Comparison of ENCODE assay signal across 11 cellular contexts in the genomic region with DNA sequence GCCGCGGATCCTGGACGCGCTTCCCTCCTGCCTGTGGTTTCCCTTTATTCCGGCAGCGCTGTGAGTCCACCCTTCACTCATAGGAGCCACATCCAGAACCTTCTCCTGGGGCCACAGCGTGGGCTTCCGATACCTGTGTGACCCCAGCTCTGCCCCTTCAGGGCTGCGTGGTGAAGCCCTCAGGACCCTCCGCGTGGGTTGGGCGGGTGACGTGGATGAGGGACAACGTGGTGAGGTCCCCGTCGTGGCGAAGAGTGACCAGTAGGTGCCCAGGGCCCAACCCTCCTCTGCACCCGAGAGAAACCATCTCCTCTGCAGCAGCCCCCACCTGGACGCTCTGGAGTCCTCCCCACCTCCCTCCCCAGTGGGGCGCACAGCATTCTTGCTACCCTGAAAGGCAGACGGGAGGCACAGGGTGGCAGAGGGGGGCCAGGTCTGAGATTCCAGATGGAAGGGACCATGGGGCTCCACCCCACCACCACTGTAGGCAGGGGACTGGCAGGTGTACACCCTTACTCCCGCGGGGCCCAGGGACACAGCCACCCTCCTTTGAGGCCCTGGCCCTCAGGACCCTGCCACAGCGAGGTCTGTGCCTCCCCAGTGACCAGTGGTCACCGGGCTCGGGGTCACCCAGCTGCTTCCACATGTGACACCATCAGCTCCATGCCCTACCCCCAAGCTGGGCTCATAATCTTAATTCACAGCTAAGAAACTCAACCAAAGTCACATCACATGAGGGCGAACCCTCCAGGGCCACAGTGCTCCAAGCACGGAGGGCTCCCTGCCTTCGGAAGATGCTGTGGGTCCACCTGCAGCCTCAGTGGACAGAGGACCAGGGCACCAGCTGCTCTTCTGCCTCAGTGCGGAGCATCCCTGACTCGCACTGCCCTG. TPM values are rescaled to one million over a fixed set of nuclear protein-coding genes. Genes with fewer than 3 reads are reported as not detected.
DNase-seq lines count a peak whose midpoint lies in the region; ATAC-seq and TF ChIP-seq lines count a peak whose summit lies in the region.
"Had no signal": no experiment of that assay in that cellular context is flagged by ENCODE, and none has a peak within 500 bp of the region (broad histone marks: within the 10 kb centered on the region; RNA-seq: fewer than 3 reads in every experiment).

No MANE protein-coding gene starts in this region.

- H3K4me3 Mint-ChIP-seq in Calu3 (ENCODE audit: low read depth, unreplicated experiment) (peak overlapping the region; percentile 54), brain (peak overlapping the region in 4 of 5 experiments; percentile 43 to 82 (median 78)), nephron (peak overlapping the region; percentile 69 to 86 (median 82)), progenitor cell of endocrine pancreas (ENCODE audit: low read depth) (no peak overlapping the region)

- H3K9me3 Mint-ChIP-seq in Calu3 (ENCODE audit: low read depth, unreplicated experiment) (no peaks in the 10 kb centered on the region), brain (peaks cover 0 to 4% (median 0%) of the 10 kb centered on the region in 5 experiments), nephron (no peaks in the 10 kb centered on the region), progenitor cell of endocrine pancreas (ENCODE audit: low read depth) (no peaks in the 10 kb centered on the region)

- H3K4me1 Mint-ChIP-seq in Calu3 (ENCODE audit: low read depth, unreplicated experiment) = peaks cover 16% of the 10 kb centered on the region
- peaks cover 19% of the 10 kb centered on the region for H3K4me1 Mint-ChIP-seq in brain
- H3K4me1 Mint-ChIP-seq in nephron = peaks cover 13% of the 10 kb centered on the region
- H3K4me1 Mint-ChIP-seq in progenitor cell of endocrine pancreas (ENCODE audit: low read depth) = peaks cover 10% of the 10 kb centered on the region

- no peak overlapping the region for H3K27ac ChIP-seq in BLaER1

- H3K9ac ChIP-seq in BLaER1 = no peak overlapping the region

- H3K27ac Mint-ChIP-seq in Calu3 (ENCODE audit: unreplicated experiment) = no peak overlapping the region
- H3K27ac Mint-ChIP-seq in brain = no peak overlapping the region
- no peak overlapping the region for H3K27ac Mint-ChIP-seq in nephron
- H3K27ac Mint-ChIP-seq in progenitor cell of endocrine pancreas = no peak overlapping the region

- H3K9me3 ChIP-seq in BLaER1 = no peaks in the 10 kb centered on the region
- H3K9me3 ChIP-seq in HAP-1 = no peaks in the 10 kb centered on the region

- H3K27me3 Mint-ChIP-seq in Calu3 (ENCODE audit: unreplicated experiment) = peaks cover 59% of the 10 kb centered on the region
- peaks cover 73% of the 10 kb centered on the region for H3K27me3 Mint-ChIP-seq in brain
- peaks cover 73% of the 10 kb centered on the region for H3K27me3 Mint-ChIP-seq in nephron (ENCODE audit: low read depth)
- peaks cover 56% of the 10 kb centered on the region for H3K27me3 Mint-ChIP-seq in progenitor cell of endocrine pancreas

- no peaks in the 10 kb centered on the region for H3K36me3 ChIP-seq in BLaER1
- H3K36me3 ChIP-seq in HAP-1 (replicated peaks) = no peaks in the 10 kb centered on the region

- DNase-seq in Calu3 = no peak
- DNase-seq in HAP-1 (ENCODE audit: low spot score in 2 of 2) = no peak
- no peak for DNase-seq in progenitor cell of endocrine pancreas (ENCODE audit: low spot score, unreplicated experiment)
- DNase-seq: NCI-H1694; SHP77; stimulated activated naive CD4-positive, alpha-beta T cell treated with Interleukin-2 at 50 U/mL for 16 hours had no signal

- TF ChIP-seq CTCF in Calu3 (IDR thresholded peaks at IDR 0.05; ENCODE audit: unreplicated experiment) = no peak
- no peak for TF ChIP-seq CTCF in brain (conservative IDR thresholded peaks at IDR 0.05)
- TF ChIP-seq CTCF in nephron (IDR thresholded peaks at IDR 0.05; ENCODE audit: unreplicated experiment in 3 of 3) = no peak
- TF ChIP-seq CTCF in progenitor cell of endocrine pancreas (IDR thresholded peaks at IDR 0.05; ENCODE audit: unreplicated experiment) = no peak

- H3K4me3 ChIP-seq in BLaER1 = peak overlapping the region; percentile 73
- H3K4me3 ChIP-seq in HAP-1 = no peak overlapping the region

- H3K4me1 ChIP-seq in BLaER1 = peaks cover 49% of the 10 kb centered on the region
- H3K4me1 ChIP-seq in HAP-1 = peaks cover 5% of the 10 kb centered on the region

- intact Hi-C loops in Calu3 (cut with micrococcal nuclease; ENCODE audit: unreplicated experiment) = no loop called here

- BruUV-seq in Calu3 (replicated peaks; lab: Mats Ljungman, UMichigan) = no TSS peak

- ATAC-seq in GM19467 (IDR thresholded peaks at IDR 0.05; ENCODE audit: unreplicated experiment) = no peak
- no peak for ATAC-seq in GM19351 (IDR thresholded peaks at IDR 0.05; ENCODE audit: unreplicated experiment)

- CTCF ChIA-PET in Calu3 (lab: Charles Lee) = no interaction called here

- peak overlapping the region; percentile 98 for H3K4me2 ChIP-seq in BLaER1

- H4K20me1 ChIP-seq in BLaER1 = peaks cover 22% of the 10 kb centered on the region

- in situ Hi-C loops in HAP-1 (cut with MboI; ENCODE audit: low sequenced_read_pairs) = no loop called here

- H3K27me3 ChIP-seq in BLaER1 = peaks cover 66% of the 10 kb centered on the region
- peaks cover 50% of the 10 kb centered on the region for H3K27me3 ChIP-seq in HAP-1 (ENCODE audit: low read depth)

- H3K36me3 Mint-ChIP-seq in Calu3 (ENCODE audit: insufficient read depth, unreplicated experiment) (peaks cover 39% of the 10 kb centered on the region), brain (no peaks in the 10 kb centered on the region), nephron (ENCODE audit: low read depth) (no peaks in the 10 kb centered on the region), progenitor cell of endocrine pancreas (ENCODE audit: insufficient read depth) (no peaks in the 10 kb centered on the region)

RNA-seq across cellular contexts. Expression of a gene that starts 3.4 kb away (rescaled TPM):
- total RNA-seq in Calu3 (2022) = 28.1 and 30.0 TPM in 2 replicates
- 10.0 TPM for polyA plus RNA-seq in brain (ENCODE audit: insufficient read depth, low read depth, low replicate concordance)
- total RNA-seq in progenitor cell of endocrine pancreas = 34.3 and 36.5 TPM in 2 replicates

RNA-seq across cellular contexts. Expression of a gene that starts 22.6 kb away (rescaled TPM):
- 38.8 and 41.4 TPM in 2 replicates for total RNA-seq in Calu3 (2022)
- 22.4 TPM for polyA plus RNA-seq in brain (ENCODE audit: insufficient read depth, low read depth, low replicate concordance)
- total RNA-seq in progenitor cell of endocrine pancreas = 57.3 and 65.7 TPM in 2 replicates
